ENCODE assay signal across 1 cellular context in the genomic region with DNA sequence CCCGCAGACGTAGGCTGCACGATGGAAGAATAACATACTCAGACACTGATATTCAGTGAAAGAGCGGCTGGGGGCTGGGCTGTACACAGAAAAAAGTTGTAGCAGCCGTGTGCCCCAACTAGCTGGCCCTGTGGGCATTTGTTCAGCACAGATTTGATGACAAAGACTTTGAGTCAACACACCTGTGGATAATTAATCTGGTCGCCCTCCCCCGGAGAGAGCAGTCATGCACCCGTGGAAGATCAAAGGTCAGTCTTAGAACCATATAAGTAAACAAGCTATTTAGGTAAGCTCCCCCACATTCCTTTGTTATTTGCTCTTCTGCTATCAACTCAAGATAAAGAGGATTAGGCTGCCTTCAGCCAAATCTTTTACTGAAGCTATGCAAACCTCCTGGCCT.
A peak's percentile ranks its signal among the peaks of the same experiment; 100 is the strongest.
TF ChIP-seq lines count a peak whose summit lies in the region.

No MANE protein-coding gene starts in this region.

TF ChIP-seq in A549, 52 proteins besides CTCF, POLR2A, EP300 and RAD21 (continued from another document):
- TF ChIP-seq, protein P1, sequence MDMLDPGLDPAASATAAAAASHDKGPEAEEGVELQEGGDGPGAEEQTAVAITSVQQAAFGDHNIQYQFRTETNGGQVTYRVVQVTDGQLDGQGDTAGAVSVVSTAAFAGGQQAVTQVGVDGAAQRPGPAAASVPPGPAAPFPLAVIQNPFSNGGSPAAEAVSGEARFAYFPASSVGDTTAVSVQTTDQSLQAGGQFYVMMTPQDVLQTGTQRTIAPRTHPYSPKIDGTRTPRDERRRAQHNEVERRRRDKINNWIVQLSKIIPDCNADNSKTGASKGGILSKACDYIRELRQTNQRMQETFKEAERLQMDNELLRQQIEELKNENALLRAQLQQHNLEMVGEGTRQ (IDR thresholded peaks at IDR 0.05) = no peak
- TF ChIP-seq RCOR1 (IDR thresholded peaks at IDR 0.05; ENCODE audit: low read depth, low read length) (no peak), MYC (IDR thresholded peaks at IDR 0.05; ENCODE audit: borderline replicate concordance, low read length) (no peak), SMC3 (IDR thresholded peaks at IDR 0.05) (peak; percentile 73), RNF2 (IDR thresholded peaks at IDR 0.05; ENCODE audit: borderline replicate concordance, low read depth) (no peak), POLR2AphosphoS2 (conservative IDR thresholded peaks at IDR 0.05; ENCODE audit: low read length) (no peak), JUN (IDR thresholded peaks at IDR 0.05) (peak; percentile 96 to 99; a peak in 4 of 5 replicates), RARB (CRISPR knock-in tag; IDR thresholded peaks at IDR 0.05) (no peak), CEBPB (IDR thresholded peaks at IDR 0.05) (peak; percentile 42 to 75; a peak in 3 of 4 replicates), MAFK (IDR thresholded peaks at IDR 0.05; ENCODE audit: partially characterized antibody) (no peak), ZSCAN20 (CRISPR knock-in tag; IDR thresholded peaks at IDR 0.05) (no peak), HOXB13 (CRISPR knock-in tag; IDR thresholded peaks at IDR 0.05; ENCODE audit: low read depth) (no peak), GATA3 (IDR thresholded peaks at IDR 0.05; ENCODE audit: borderline replicate concordance) (peak; percentile 98), JUNB (IDR thresholded peaks at IDR 0.05) (peak; percentile 94), NR3C1 (IDR thresholded peaks at IDR 0.05) (no peak), HDAC2 (IDR thresholded peaks at IDR 0.05) (no peak), TFCP2L1 (CRISPR knock-in tag; IDR thresholded peaks at IDR 0.05) (no peak), NFE2L2 (conservative IDR thresholded peaks at IDR 0.05; ENCODE audit: low read length) (no peak), ESRRA (IDR thresholded peaks at IDR 0.05; ENCODE audit: borderline replicate concordance, low read length) (no peak), HOXB5 (CRISPR knock-in tag; IDR thresholded peaks at IDR 0.05) (peak; percentile 71; the same call in 1 of the 2 replicates), KDM5A (IDR thresholded peaks at IDR 0.05) (no peak), FOSL2 (IDR thresholded peaks at IDR 0.05) (peak; percentile 89), FOSL2 (CRISPR knock-in tag; IDR thresholded peaks at IDR 0.05) (peak; percentile 90), FOSB (CRISPR knock-in tag; IDR thresholded peaks at IDR 0.05) (no peak), KDM1A (IDR thresholded peaks at IDR 0.05; ENCODE audit: low read depth) (no peak), ZC3H11A (IDR thresholded peaks at IDR 0.05) (no peak), HEYL (CRISPR knock-in tag; IDR thresholded peaks at IDR 0.05) (no peak)
- TF ChIP-seq, protein P2, sequence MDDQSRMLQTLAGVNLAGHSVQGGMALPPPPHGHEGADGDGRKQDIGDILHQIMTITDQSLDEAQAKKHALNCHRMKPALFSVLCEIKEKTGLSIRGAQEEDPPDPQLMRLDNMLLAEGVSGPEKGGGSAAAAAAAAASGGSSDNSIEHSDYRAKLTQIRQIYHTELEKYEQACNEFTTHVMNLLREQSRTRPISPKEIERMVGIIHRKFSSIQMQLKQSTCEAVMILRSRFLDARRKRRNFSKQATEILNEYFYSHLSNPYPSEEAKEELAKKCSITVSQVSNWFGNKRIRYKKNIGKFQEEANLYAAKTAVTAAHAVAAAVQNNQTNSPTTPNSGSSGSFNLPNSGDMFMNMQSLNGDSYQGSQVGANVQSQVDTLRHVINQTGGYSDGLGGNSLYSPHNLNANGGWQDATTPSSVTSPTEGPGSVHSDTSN (IDR thresholded peaks at IDR 0.05) = peak; percentile 76
- TF ChIP-seq, protein P3, sequence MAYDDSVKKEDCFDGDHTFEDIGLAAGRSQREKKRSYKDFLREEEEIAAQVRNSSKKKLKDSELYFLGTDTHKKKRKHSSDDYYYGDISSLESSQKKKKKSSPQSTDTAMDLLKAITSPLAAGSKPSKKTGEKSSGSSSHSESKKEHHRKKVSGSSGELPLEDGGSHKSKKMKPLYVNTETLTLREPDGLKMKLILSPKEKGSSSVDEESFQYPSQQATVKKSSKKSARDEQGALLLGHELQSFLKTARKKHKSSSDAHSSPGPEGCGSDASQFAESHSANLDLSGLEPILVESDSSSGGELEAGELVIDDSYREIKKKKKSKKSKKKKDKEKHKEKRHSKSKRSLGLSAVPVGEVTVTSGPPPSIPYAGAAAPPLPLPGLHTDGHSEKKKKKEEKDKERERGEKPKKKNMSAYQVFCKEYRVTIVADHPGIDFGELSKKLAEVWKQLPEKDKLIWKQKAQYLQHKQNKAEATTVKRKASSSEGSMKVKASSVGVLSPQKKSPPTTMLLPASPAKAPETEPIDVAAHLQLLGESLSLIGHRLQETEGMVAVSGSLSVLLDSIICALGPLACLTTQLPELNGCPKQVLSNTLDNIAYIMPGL (CRISPR knock-in tag; IDR thresholded peaks at IDR 0.05; ENCODE audit: borderline replicate concordance) = no peak
- TF ChIP-seq, protein P4, sequence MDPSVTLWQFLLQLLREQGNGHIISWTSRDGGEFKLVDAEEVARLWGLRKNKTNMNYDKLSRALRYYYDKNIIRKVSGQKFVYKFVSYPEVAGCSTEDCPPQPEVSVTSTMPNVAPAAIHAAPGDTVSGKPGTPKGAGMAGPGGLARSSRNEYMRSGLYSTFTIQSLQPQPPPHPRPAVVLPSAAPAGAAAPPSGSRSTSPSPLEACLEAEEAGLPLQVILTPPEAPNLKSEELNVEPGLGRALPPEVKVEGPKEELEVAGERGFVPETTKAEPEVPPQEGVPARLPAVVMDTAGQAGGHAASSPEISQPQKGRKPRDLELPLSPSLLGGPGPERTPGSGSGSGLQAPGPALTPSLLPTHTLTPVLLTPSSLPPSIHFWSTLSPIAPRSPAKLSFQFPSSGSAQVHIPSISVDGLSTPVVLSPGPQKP (IDR thresholded peaks at IDR 0.05; ENCODE audit: low read depth, low read length) = no peak
